10 cellular contexts compared by ENCODE assay signal in genomic region chr10:4033341-4033896, GRCh38.
DNase-seq lines count a peak whose midpoint lies in the region; ATAC-seq and TF ChIP-seq lines count a peak whose summit lies in the region.
"Had no signal": no experiment of that assay in that cellular context is flagged by ENCODE, and none has a peak within 500 bp of the region (broad histone marks: within the 10 kb centered on the region; RNA-seq: fewer than 3 reads in every experiment).

No MANE protein-coding gene starts in this region.

- no peak for TF ChIP-seq CTCF in mesothelial cell of epicardium (IDR thresholded peaks at IDR 0.05; ENCODE audit: unreplicated experiment)
- TF ChIP-seq CTCF in body of pancreas (IDR thresholded peaks at IDR 0.05), result no peak

- ATAC-seq in GM18505 (IDR thresholded peaks at IDR 0.05; ENCODE audit: unreplicated experiment), result peak; percentile 80
- ATAC-seq in GM21360 (IDR thresholded peaks at IDR 0.05; ENCODE audit: unreplicated experiment), result peak; percentile 93
- peak; percentile 85 for ATAC-seq in HG03175 (IDR thresholded peaks at IDR 0.05; ENCODE audit: unreplicated experiment)
- peak; percentile 43 for ATAC-seq in effector memory CD8-positive, alpha-beta T cell (replicated peaks)
- no peak for ATAC-seq in body of pancreas

- H3K36me3 Mint-ChIP-seq in effector memory CD8-positive, alpha-beta T cell (ENCODE audit: insufficient read depth), result peaks cover 4% of the 10 kb centered on the region
- H3K36me3 Mint-ChIP-seq in mesothelial cell of epicardium, result no peaks in the 10 kb centered on the region

- no peaks in the 10 kb centered on the region for H3K36me3 ChIP-seq in body of pancreas (replicated peaks in 1 of 2; ENCODE audit: insufficient read depth in 1 of 2, low read depth in 2 of 2)
- H3K36me3 ChIP-seq: cardiac muscle cell had no signal

- H3K27me3 Mint-ChIP-seq in effector memory CD8-positive, alpha-beta T cell, result no peaks in the 10 kb centered on the region
- H3K27me3 Mint-ChIP-seq in mesothelial cell of epicardium (ENCODE audit: low read depth), result no peaks in the 10 kb centered on the region

- TF ChIP-seq POLR2A in GM18505 (IDR thresholded peaks at IDR 0.05; ENCODE audit: borderline replicate concordance, extremely low read depth, insufficient read depth, insufficient read length) (no peak), body of pancreas (IDR thresholded peaks at IDR 0.05) (no peak)

- H3K27ac ChIP-seq in body of pancreas, result no peak overlapping the region
- H3K27ac ChIP-seq: cardiac muscle cell, KMS-11 had no signal

- H3K4me3 ChIP-seq in body of pancreas, result no peak overlapping the region
- H3K4me3 ChIP-seq: cardiac muscle cell had no signal

- peak overlapping the region; percentile 54 to 60 for H3K4me3 Mint-ChIP-seq in effector memory CD8-positive, alpha-beta T cell
- H3K4me3 Mint-ChIP-seq in mesothelial cell of epicardium, result no peak overlapping the region

- no peaks in the 10 kb centered on the region for H3K9me3 ChIP-seq in body of pancreas

- H3K4me1 ChIP-seq in body of pancreas, result no peaks in the 10 kb centered on the region

- 70 to 71% methylated on average over 8 of the region's 8 CpGs for WGBS in body of pancreas, 2 donors

- peak overlapping the region; percentile 89 to 90 for H3K27ac Mint-ChIP-seq in effector memory CD8-positive, alpha-beta T cell
- no peak overlapping the region for H3K27ac Mint-ChIP-seq in mesothelial cell of epicardium

- no peaks in the 10 kb centered on the region for H3K9me3 Mint-ChIP-seq in effector memory CD8-positive, alpha-beta T cell
- H3K9me3 Mint-ChIP-seq in mesothelial cell of epicardium, result no peaks in the 10 kb centered on the region

- intact Hi-C loops in body of pancreas (cut with DNase I), result no loop called here

- DNase-seq in effector memory CD8-positive, alpha-beta T cell, result no peak
- no peak for DNase-seq in mesothelial cell of epicardium (ENCODE audit: low spot score in 2 of 2, unreplicated experiment in 2 of 2)
- DNase-seq in hippocampal formation (lab: John Stamatoyannopoulos, UW), result no peak
- DNase-seq in body of pancreas, result no peak
- no peak for DNase-seq in EL

- no peaks in the 10 kb centered on the region for H3K27me3 ChIP-seq in body of pancreas
- H3K27me3 ChIP-seq: cardiac muscle cell had no signal

- peaks cover 24 to 27% of the 10 kb centered on the region in 2 donors for H3K4me1 Mint-ChIP-seq in effector memory CD8-positive, alpha-beta T cell (ENCODE audit: low read depth in 2 of 2)
- H3K4me1 Mint-ChIP-seq in mesothelial cell of epicardium, result peaks cover 13% of the 10 kb centered on the region
